Comparison of ENCODE assay signal across 15 cellular contexts in genomic region chr2:17757321-17757720, GRCh38. TPM values are rescaled to one million over a fixed set of nuclear protein-coding genes. Genes with fewer than 3 reads are reported as not detected.
A peak's percentile ranks its signal among the peaks of the same experiment; 100 is the strongest.
DNase-seq lines count a peak whose midpoint lies in the region; ATAC-seq, FAIRE-seq and TF ChIP-seq lines count a peak whose summit lies in the region.
"Had no signal": no experiment of that assay in that cellular context is flagged by ENCODE, and none has a peak within 500 bp of the region (broad histone marks: within the 10 kb centered on the region; RNA-seq: fewer than 3 reads in every experiment).

No MANE protein-coding gene starts in this region.

- no peaks in the 10 kb centered on the region for H4K20me1 ChIP-seq in HepG2 (ENCODE audit: insufficient read depth, low read length)

- ATAC-seq in HepG2 = peak; percentile 36
- ATAC-seq in HG02884 (IDR thresholded peaks at IDR 0.05; ENCODE audit: unreplicated experiment) = no peak
- no peak for ATAC-seq in GM21360 (IDR thresholded peaks at IDR 0.05; ENCODE audit: unreplicated experiment)
- no peak for ATAC-seq in HG02588 (IDR thresholded peaks at IDR 0.05; ENCODE audit: unreplicated experiment)
- no peak for ATAC-seq in HG03139 (IDR thresholded peaks at IDR 0.05; ENCODE audit: unreplicated experiment)
- ATAC-seq: Right ventricle myocardium inferior had no signal

- TF ChIP-seq EP300 in HepG2 (IDR thresholded peaks at IDR 0.05; ENCODE audit: low read depth in 2 of 2, low read length in 2 of 2) (no peak), HepG2 (CRISPR knock-in tag; IDR thresholded peaks at IDR 0.05; ENCODE audit: borderline replicate concordance) (no peak)

- peaks cover 59% of the 10 kb centered on the region for H3K79me2 ChIP-seq in HepG2 (ENCODE audit: insufficient read depth, low read length)

- H3K4me2 ChIP-seq in HepG2 (ENCODE audit: low read depth, low read length) = peak overlapping the region; percentile 88

- TF ChIP-seq CTCF in BE2C (IDR thresholded peaks at IDR 0.05; ENCODE audit: low read depth, low read length) = peak; percentile 19; the same call in 1 of the 2 replicates
- peak; percentile 58 for TF ChIP-seq CTCF in HepG2 (CRISPR knock-in tag; IDR thresholded peaks at IDR 0.05)

- H3K36me3 ChIP-seq in BE2C (peaks cover 5% of the 10 kb centered on the region; the same call in 1 of the 2 replicates), HepG2 (replicated peaks in 1 of 2; ENCODE audit: control insufficient read depth in 1 of 2, insufficient read depth in 2 of 2, low read length in 2 of 2) (peaks cover 1 to 10% of the 10 kb centered on the region in 2 experiments; a peak in 1 of 5 replicates)
- H3K36me3 ChIP-seq: prostate gland had no signal

- peak; percentile 4 for FAIRE-seq in HepG2 (lab: Jason Lieb, UNC)
- FAIRE-seq: endometrium had no signal

- intact Hi-C loops in HepG2 (cut with micrococcal nuclease; ENCODE audit: unreplicated experiment) = loop anchor here (1.0 kb wide), 1 partner anchor 73 kb away; no protein-coding TSS in a partner anchor

- DNase-seq in BE2C = no peak
- DNase-seq in HT1080 (ENCODE audit: low read depth) = peak; percentile 45
- DNase-seq in astrocyte of the hippocampus (ENCODE audit: low read depth, low spot score) = peak; percentile 67
- DNase-seq in HepG2 (ENCODE audit: low spot score) = peak; percentile 89
- DNase-seq: activated CD4-positive, alpha-beta T cell treated with anti-CD3 and anti-CD28 coated beads, Interleukin-2, amount 10 ng/mL, durations not matched to agents 7 days and 5 days; activated naive CD4-positive, alpha-beta T cell; islet precursor cell; NCI-H1436 treated with DMSO at 0.1 percent for 48 hours had no signal

- TF ChIP-seq POLR2A in HepG2 (IDR thresholded peaks at IDR 0.05; ENCODE audit: insufficient read depth in 1 of 2, low read depth in 2 of 2, low read length in 2 of 2) = no peak

- no peaks in the 10 kb centered on the region for H3K9me3 ChIP-seq in BE2C
- no peaks in the 10 kb centered on the region for H3K9me3 ChIP-seq in HepG2 (ENCODE audit: low read length)
- H3K9me3 ChIP-seq: prostate gland had no signal

- WGBS in HepG2 (ENCODE audit: low lambda C conversion rate) = 6% methylated on average over 2 of the region's 2 CpGs

- H3K27me3 ChIP-seq in BE2C (no peaks in the 10 kb centered on the region), HepG2 (ENCODE audit: control insufficient read depth in 1 of 2, insufficient read depth in 2 of 2, low read length in 2 of 2) (no peaks in the 10 kb centered on the region; a peak in 1 of 5 replicates)

- in situ Hi-C loops in HepG2 (cut with HindIII; ENCODE audit: extremely low pct_ligation_motif_present, low pct_unique_long_range_greater_than_20kb) = loop anchor here (10.0 kb wide), 1 partner anchor 213 kb away; the partner anchor contains the start of gene VSNL1

- CTCF ChIA-PET in HepG2 (lab: Yijun Ruan, JAX; ENCODE audit: low intra/inter-chr PET ratio, low total read pairs) = no interaction called here

- no TSS peak for BruUV-seq in HepG2 (replicated peaks; lab: Mats Ljungman, UMichigan)

- TF ChIP-seq RAD21 in HepG2 (CRISPR knock-in tag; IDR thresholded peaks at IDR 0.05) = no peak

- 0 out of 2 replicates have a peak overlapping the region, but pooled peaks have one; percentile 1 for H3K4me3 ChIP-seq in BE2C (ENCODE audit: low read depth, low read length)
- H3K4me3 ChIP-seq in HepG2 (replicated peaks in 1 of 3; ENCODE audit: insufficient read depth in 1 of 3, low read depth in 2 of 3, low read length in 3 of 3) = peak overlapping the region in 1 of 3 experiments; percentile 22; a peak in 2 of 6 replicates
- H3K4me3 ChIP-seq: prostate gland had no signal

- POLR2A ChIA-PET in HepG2 (lab: Yijun Ruan, JAX) = no interaction called here

- peak overlapping the region; percentile 6 for H3K9ac ChIP-seq in HepG2 (ENCODE audit: insufficient read depth, low read depth, low read length)

- H3K4me1 ChIP-seq in BE2C (peaks cover 9% of the 10 kb centered on the region; the same call in 1 of the 2 replicates), HepG2 (ENCODE audit: insufficient read depth, low read length) (peaks cover 40% of the 10 kb centered on the region)
- H3K4me1 ChIP-seq: prostate gland had no signal

- H3K27ac ChIP-seq in HepG2 (ENCODE audit: extremely low read length, insufficient read depth, low read length) = peak overlapping the region; percentile 60
- H3K27ac ChIP-seq: prostate gland had no signal

- H2AFZ ChIP-seq in HepG2 (ENCODE audit: low read length) = no peak overlapping the region

RNA-seq across cellular contexts. Expression of gene GEN1, which starts 3.4 kb away (rescaled TPM):
- 6.5 TPM for polyA plus RNA-seq in BE2C (2012; ENCODE audit: insufficient read depth, insufficient read length, low read depth)
- 11.0 and 11.9 TPM in 2 replicates for total RNA-seq in HT1080 (2014; rRNA removed; shearing (Covaris generic))
- 6.2 and 8.2 TPM in 2 replicates for polyA plus RNA-seq in HT1080 (2015; cell fraction: cytosol; rRNA removed)
- polyA plus RNA-seq in HT1080 (2015; cell fraction: nucleus; rRNA removed) = 43.0 and 52.9 TPM in 2 replicates
- total RNA-seq in HepG2 (2016; rRNA removed; fragmentation: Illumina TruSeq; extraction: Trizol) = 26.6 and 27.1 TPM in 2 replicates
- 6.3 and 9.4 TPM in 2 replicates for total RNA-seq in HepG2 (2016; cell fraction: cytosol; rRNA removed; fragmentation: Illumina TruSeq; extraction: Trizol; ENCODE audit: low read depth)
- total RNA-seq in HepG2 (2016; cell fraction: insoluble cytoplasmic fraction; rRNA removed; fragmentation: Illumina TruSeq; extraction: Trizol) = 24.5 and 28.9 TPM in 2 replicates
- 8.2 and 8.3 TPM in 2 replicates for total RNA-seq in HepG2 (2016; cell fraction: membrane; rRNA removed; fragmentation: Illumina TruSeq; extraction: Trizol)
- 58.4 and 73.8 TPM in 2 replicates for total RNA-seq in HepG2 (2016; cell fraction: nucleus; rRNA removed; fragmentation: Illumina TruSeq; extraction: Trizol)
- 5.1 and 9.9 TPM in 2 replicates for polyA plus RNA-seq in HepG2 (2011; rRNA removed)
- polyA plus RNA-seq in HepG2 (2011; cell fraction: cytosol; rRNA removed) = 1.2 and 2.0 TPM in 2 replicates
- polyA plus RNA-seq in HepG2 (2011; cell fraction: nucleus; rRNA removed) = 16.1 and 23.1 TPM in 2 replicates
- 3.2 and 7.3 TPM in 2 replicates for polyA plus RNA-seq in HepG2 (2012)
- polyA plus RNA-seq in HepG2 (2016; cell fraction: cytosol; fragmentation: Illumina TruSeq; extraction: Trizol; ENCODE audit: low read depth) = 0.68 and 1.1 TPM in 2 replicates
- 10.0 and 11.1 TPM in 2 replicates for polyA plus RNA-seq in HepG2 (2016; cell fraction: insoluble cytoplasmic fraction; fragmentation: Illumina TruSeq; extraction: Trizol; ENCODE audit: low read depth)
- 1.7 and 1.9 TPM in 2 replicates for polyA plus RNA-seq in HepG2 (2016; cell fraction: membrane; fragmentation: Illumina TruSeq; extraction: Trizol; ENCODE audit: low read depth)
- 81.4 and 82.6 TPM in 2 replicates for polyA plus RNA-seq in HepG2 (2016; cell fraction: nucleus; fragmentation: Illumina TruSeq; extraction: Trizol; ENCODE audit: insufficient read depth, low read depth)
- polyA minus RNA-seq in HepG2 (2011; rRNA and poly(A)+ RNA removed; ENCODE audit: low replicate concordance) = 19.6 and 33.5 TPM in 2 replicates
- 4.2 and 8.8 TPM in 2 replicates for polyA minus RNA-seq in HepG2 (2011; cell fraction: cytosol; rRNA and poly(A)+ RNA removed)
- 96.2 and 125 TPM in 2 replicates for polyA minus RNA-seq in HepG2 (2011; cell fraction: nucleus; rRNA and poly(A)+ RNA removed)

RNA-seq across cellular contexts. Expression of gene SMC6, which starts 3.7 kb away (rescaled TPM):
- polyA plus RNA-seq in BE2C (2012; ENCODE audit: insufficient read depth, insufficient read length, low read depth) = 10.4 TPM
- 18.0 and 19.6 TPM in 2 replicates for total RNA-seq in HT1080 (2014; rRNA removed; shearing (Covaris generic))
- polyA plus RNA-seq in HT1080 (2015; cell fraction: cytosol; rRNA removed) = 18.8 and 22.2 TPM in 2 replicates
- polyA plus RNA-seq in HT1080 (2015; cell fraction: nucleus; rRNA removed) = 40.2 and 43.7 TPM in 2 replicates
- total RNA-seq in HepG2 (2016; rRNA removed; fragmentation: Illumina TruSeq; extraction: Trizol) = 55.3 and 69.4 TPM in 2 replicates
- 14.4 and 14.5 TPM in 2 replicates for total RNA-seq in HepG2 (2016; cell fraction: cytosol; rRNA removed; fragmentation: Illumina TruSeq; extraction: Trizol; ENCODE audit: low read depth)
- 52.1 and 68.7 TPM in 2 replicates for total RNA-seq in HepG2 (2016; cell fraction: insoluble cytoplasmic fraction; rRNA removed; fragmentation: Illumina TruSeq; extraction: Trizol)
- total RNA-seq in HepG2 (2016; cell fraction: membrane; rRNA removed; fragmentation: Illumina TruSeq; extraction: Trizol) = 26.1 and 32.5 TPM in 2 replicates
- total RNA-seq in HepG2 (2016; cell fraction: nucleus; rRNA removed; fragmentation: Illumina TruSeq; extraction: Trizol) = 75.8 and 81.7 TPM in 2 replicates
- 15.2 and 18.9 TPM in 2 replicates for polyA plus RNA-seq in HepG2 (2011; rRNA removed)
- polyA plus RNA-seq in HepG2 (2011; cell fraction: cytosol; rRNA removed) = 4.3 and 5.9 TPM in 2 replicates
- 26.5 and 26.6 TPM in 2 replicates for polyA plus RNA-seq in HepG2 (2011; cell fraction: nucleus; rRNA removed)
- 20.2 and 23.1 TPM in 2 replicates for polyA plus RNA-seq in HepG2 (2012)
- polyA plus RNA-seq in HepG2 (2016; cell fraction: cytosol; fragmentation: Illumina TruSeq; extraction: Trizol; ENCODE audit: low read depth) = 1.1 and 1.3 TPM in 2 replicates
- 48.7 and 51.1 TPM in 2 replicates for polyA plus RNA-seq in HepG2 (2016; cell fraction: insoluble cytoplasmic fraction; fragmentation: Illumina TruSeq; extraction: Trizol; ENCODE audit: low read depth)
- 3.5 and 3.7 TPM in 2 replicates for polyA plus RNA-seq in HepG2 (2016; cell fraction: membrane; fragmentation: Illumina TruSeq; extraction: Trizol; ENCODE audit: low read depth)
- polyA plus RNA-seq in HepG2 (2016; cell fraction: nucleus; fragmentation: Illumina TruSeq; extraction: Trizol; ENCODE audit: insufficient read depth, low read depth) = 95.1 and 101 TPM in 2 replicates
- polyA minus RNA-seq in HepG2 (2011; rRNA and poly(A)+ RNA removed; ENCODE audit: low replicate concordance) = 11.0 and 14.6 TPM in 2 replicates
- polyA minus RNA-seq in HepG2 (2011; cell fraction: cytosol; rRNA and poly(A)+ RNA removed) = 13.0 and 15.1 TPM in 2 replicates
- 65.0 and 69.2 TPM in 2 replicates for polyA minus RNA-seq in HepG2 (2011; cell fraction: nucleus; rRNA and poly(A)+ RNA removed)

RNA-seq across cellular contexts. Expression of gene MSGN1, which starts 58.9 kb away (rescaled TPM):
- polyA plus RNA-seq in BE2C (2012; ENCODE audit: insufficient read depth, insufficient read length, low read depth) = not detected
- total RNA-seq in HT1080 (2014; rRNA removed; shearing (Covaris generic)) = not detected in 2 replicates
- not detected in 2 replicates for polyA plus RNA-seq in HT1080 (2015; cell fraction: cytosol; rRNA removed)
- not detected in 2 replicates for polyA plus RNA-seq in HT1080 (2015; cell fraction: nucleus; rRNA removed)
- total RNA-seq in HepG2 (2016; rRNA removed; fragmentation: Illumina TruSeq; extraction: Trizol) = not detected in 2 replicates
- total RNA-seq in HepG2 (2016; cell fraction: cytosol; rRNA removed; fragmentation: Illumina TruSeq; extraction: Trizol; ENCODE audit: low read depth) = not detected in 2 replicates
- not detected in 2 replicates for total RNA-seq in HepG2 (2016; cell fraction: insoluble cytoplasmic fraction; rRNA removed; fragmentation: Illumina TruSeq; extraction: Trizol)
- not detected in 2 replicates for total RNA-seq in HepG2 (2016; cell fraction: membrane; rRNA removed; fragmentation: Illumina TruSeq; extraction: Trizol)
- not detected in 2 replicates for total RNA-seq in HepG2 (2016; cell fraction: nucleus; rRNA removed; fragmentation: Illumina TruSeq; extraction: Trizol)
- polyA plus RNA-seq in HepG2 (2011; rRNA removed) = not detected in 2 replicates
- not detected in 2 replicates for polyA plus RNA-seq in HepG2 (2011; cell fraction: cytosol; rRNA removed)
- polyA plus RNA-seq in HepG2 (2011; cell fraction: nucleus; rRNA removed) = not detected in 2 replicates
- not detected in 2 replicates for polyA plus RNA-seq in HepG2 (2012)
- polyA plus RNA-seq in HepG2 (2016; cell fraction: cytosol; fragmentation: Illumina TruSeq; extraction: Trizol; ENCODE audit: low read depth) = not detected in 2 replicates
- not detected in 2 replicates for polyA plus RNA-seq in HepG2 (2016; cell fraction: insoluble cytoplasmic fraction; fragmentation: Illumina TruSeq; extraction: Trizol; ENCODE audit: low read depth)
- not detected in 2 replicates for polyA plus RNA-seq in HepG2 (2016; cell fraction: membrane; fragmentation: Illumina TruSeq; extraction: Trizol; ENCODE audit: low read depth)
- polyA plus RNA-seq in HepG2 (2016; cell fraction: nucleus; fragmentation: Illumina TruSeq; extraction: Trizol; ENCODE audit: insufficient read depth, low read depth) = not detected in 2 replicates
- not detected in 2 replicates for polyA minus RNA-seq in HepG2 (2011; rRNA and poly(A)+ RNA removed; ENCODE audit: low replicate concordance)
- polyA minus RNA-seq in HepG2 (2011; cell fraction: cytosol; rRNA and poly(A)+ RNA removed) = not detected in 2 replicates
- polyA minus RNA-seq in HepG2 (2011; cell fraction: nucleus; rRNA and poly(A)+ RNA removed) = not detected in 2 replicates
- total RNA-seq: activated CD4-positive, alpha-beta T cell treated with anti-CD3 and anti-CD28 coated beads, Interleukin-2, amount 10 ng/mL, durations not matched to agents 7 days and 5 days; prostate gland; Right ventricle myocardium inferior had no signal
